Comparison of ENCODE assay signal across 8 cellular contexts in the genomic region with DNA sequence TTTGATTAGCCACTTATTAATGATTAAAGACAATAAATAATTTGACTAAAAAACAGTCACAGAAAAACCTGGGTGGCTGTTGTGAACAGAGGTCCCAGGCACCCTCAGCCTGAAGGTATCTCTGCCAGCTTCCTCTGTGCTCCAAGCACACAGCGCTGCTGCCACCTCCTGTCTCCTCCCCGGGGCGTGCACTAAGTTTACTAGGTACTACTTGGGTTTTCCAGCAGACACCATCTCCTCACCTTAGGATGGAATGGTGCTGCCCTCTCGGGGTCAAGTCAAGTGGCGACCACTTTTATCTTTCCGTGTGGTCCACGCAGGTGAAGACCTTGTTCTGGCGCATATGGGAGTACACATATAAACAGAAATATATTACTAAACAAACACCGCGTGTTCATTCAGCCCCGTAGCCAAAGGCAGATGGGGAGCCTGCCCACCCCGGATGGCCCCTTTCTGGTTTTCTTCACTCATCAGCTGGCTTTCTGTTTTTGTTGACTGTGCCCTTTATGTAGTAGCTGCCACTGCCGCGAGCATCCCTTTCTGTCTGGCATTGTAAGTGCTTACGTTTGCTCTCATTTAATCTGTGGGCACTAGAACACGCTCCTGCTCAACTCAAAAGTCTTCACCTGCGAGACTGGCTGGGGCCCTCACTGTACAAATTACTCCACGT.
DNase-seq lines count a peak whose midpoint lies in the region; ATAC-seq lines count a peak whose summit lies in the region.

No MANE protein-coding gene starts in this region.

- H3K36me3 Mint-ChIP-seq in memory B cell = peaks cover 47% of the 10 kb centered on the region

- no peaks in the 10 kb centered on the region for H3K4me1 Mint-ChIP-seq in memory B cell

- no peak overlapping the region for H3K4me3 Mint-ChIP-seq in memory B cell

- peak overlapping the region; percentile 24 for H3K27ac Mint-ChIP-seq in memory B cell

- no peaks in the 10 kb centered on the region for H3K27me3 Mint-ChIP-seq in memory B cell

- H3K9me3 Mint-ChIP-seq in memory B cell = no peaks in the 10 kb centered on the region

- peak; percentile 59 for DNase-seq in NCI-H345 (lab: John Stamatoyannopoulos, UW)
- DNase-seq in NCI-H345 treated with DMSO at 0.1 percent for 48 hours (lab: John Stamatoyannopoulos, UW; ENCODE audit: unreplicated experiment) = no peak
- peak; percentile 77 for DNase-seq in NCI-H69 (lab: John Stamatoyannopoulos, UW)
- peak; percentile 10 for DNase-seq in central memory CD4-positive, alpha-beta T cell
- DNase-seq in memory B cell (ENCODE audit: low spot score in 2 of 2) = no peak
- no peak for DNase-seq in NCI-H2029 treated with DMSO at 0.1 percent for 48 hours (lab: John Stamatoyannopoulos, UW)
- DNase-seq in GDM1 (lab: John Stamatoyannopoulos, UW) = no peak

- no peak for ATAC-seq in memory B cell (ENCODE audit: low read depth)
- no peak for ATAC-seq in HG03097 (IDR thresholded peaks at IDR 0.05; ENCODE audit: low FRiP score, unreplicated experiment)

Comparison
In these comparisons a context has a peak if more than half of its experiments do, and no peak if none do; other contexts are left out.
1. DNase-seq: peak in NCI-H345 (single experiment), NCI-H69 (single experiment) and central memory CD4-positive, alpha-beta T cell (single experiment); none in NCI-H345 treated with DMSO at 0.1 percent for 48 hours (single experiment), memory B cell (0 of 2), NCI-H2029 treated with DMSO at 0.1 percent for 48 hours (single experiment) and GDM1 (single experiment).